10 cellular contexts compared by ENCODE assay signal in genomic region chr12:622420-622819, GRCh38. TPM values are rescaled to one million over a fixed set of nuclear protein-coding genes. Genes with fewer than 3 reads are reported as not detected.
DNase-seq lines count a peak whose midpoint lies in the region; ATAC-seq and TF ChIP-seq lines count a peak whose summit lies in the region.
"Had no signal": no experiment of that assay in that cellular context is flagged by ENCODE, and none has a peak within 500 bp of the region (broad histone marks: within the 10 kb centered on the region; RNA-seq: fewer than 3 reads in every experiment).

No MANE protein-coding gene starts in this region.

- H3K27me3 ChIP-seq in DND-41 (ENCODE audit: insufficient read depth, low read length, poor library complexity), result no peaks in the 10 kb centered on the region
- H3K27me3 ChIP-seq in HL-60 (ENCODE audit: insufficient read depth, poor library complexity, severe bottlenecking), result no peaks in the 10 kb centered on the region
- H3K27me3 ChIP-seq: hepatocyte had no signal

- no peaks in the 10 kb centered on the region for H3K9me3 ChIP-seq in DND-41 (ENCODE audit: insufficient read depth, low read length, severe bottlenecking)

- no peaks in the 10 kb centered on the region for H4K20me1 ChIP-seq in DND-41 (ENCODE audit: insufficient read depth, low read length)

- DNase-seq in DND-41, result no peak
- DNase-seq in HL-60 (ENCODE audit: low read depth in 1 of 2, low spot score in 1 of 2), result peak in 1 of 2 experiments; percentile 41
- DNase-seq in activated T-helper 2 cell treated with anti-CD3 and anti-CD28 coated beads, Interferon-gamma antibody, Interleukin-2, Interleukin-4, amounts not matched to agents 10 μg/mL and 5 μg/mL and 100 μg/mL, durations not matched to agents 14 hours and 24 hours and 36 hours (ENCODE audit: low spot score), result no peak
- DNase-seq in naive thymus-derived CD8-positive, alpha-beta T cell, result no peak
- DNase-seq in RPMI8226, result no peak
- no peak for DNase-seq in OCI-M2 (lab: John Stamatoyannopoulos, UW; ENCODE audit: unreplicated experiment)
- DNase-seq: NCI-H1694 treated with DMSO at 0.1 percent for 48 hours, SHP77 treated with DMSO at 0.1 percent for 48 hours had no signal

- no peaks in the 10 kb centered on the region for H3K9me3 Mint-ChIP-seq in activated T-helper 2 cell treated with anti-CD3 and anti-CD28 coated beads, Interferon-gamma antibody, Interleukin-2, Interleukin-4, amounts not matched to agents 10 μg/mL and 5 μg/mL and 100 μg/mL, durations not matched to agents 14 hours and 24 hours and 36 hours
- no peaks in the 10 kb centered on the region for H3K9me3 Mint-ChIP-seq in naive thymus-derived CD8-positive, alpha-beta T cell

- TF ChIP-seq CTCF in DND-41 (IDR thresholded peaks at IDR 0.05; ENCODE audit: borderline replicate concordance, extremely low read depth, low read length, poor library complexity, severe bottlenecking) (no peak), HL-60 (IDR thresholded peaks at IDR 0.05; ENCODE audit: insufficient read depth, low read length) (no peak)

- no peaks in the 10 kb centered on the region for H3K79me2 ChIP-seq in DND-41 (ENCODE audit: insufficient read depth, low read length)
- H3K79me2 ChIP-seq: hepatocyte had no signal

- no peak overlapping the region for H3K4me2 ChIP-seq in DND-41 (ENCODE audit: insufficient read depth, low read length)
- H3K4me2 ChIP-seq: hepatocyte had no signal

- POLR2A ChIA-PET in naive thymus-derived CD8-positive, alpha-beta T cell (lab: Charles Lee), result no interaction called here

- intact Hi-C loops in activated T-helper 2 cell treated with anti-CD3 and anti-CD28 coated beads, Interferon-gamma antibody, Interleukin-2, Interleukin-4, amounts not matched to agents 10 μg/mL and 5 μg/mL and 100 μg/mL, durations not matched to agents 14 hours and 24 hours and 36 hours (cut with micrococcal nuclease), result loop anchor here (1.0 kb wide), 1 partner anchor 8 kb away; no protein-coding TSS in a partner anchor

- no peak overlapping the region for H3K9ac ChIP-seq in DND-41 (ENCODE audit: low read depth, low read length)

- no peaks in the 10 kb centered on the region for H3K27me3 Mint-ChIP-seq in activated T-helper 2 cell treated with anti-CD3 and anti-CD28 coated beads, Interferon-gamma antibody, Interleukin-2, Interleukin-4, amounts not matched to agents 10 μg/mL and 5 μg/mL and 100 μg/mL, durations not matched to agents 14 hours and 24 hours and 36 hours (ENCODE audit: low read depth)
- no peaks in the 10 kb centered on the region for H3K27me3 Mint-ChIP-seq in naive thymus-derived CD8-positive, alpha-beta T cell

- H2AFZ ChIP-seq in DND-41 (ENCODE audit: low read depth, low read length), result no peak overlapping the region; the same call in 1 of the 2 replicates
- H2AFZ ChIP-seq: hepatocyte had no signal

- no peaks in the 10 kb centered on the region for H3K36me3 ChIP-seq in DND-41 (ENCODE audit: insufficient read depth, low read length)

- peak overlapping the region; percentile 55 for H3K4me3 Mint-ChIP-seq in activated T-helper 2 cell treated with anti-CD3 and anti-CD28 coated beads, Interferon-gamma antibody, Interleukin-2, Interleukin-4, amounts not matched to agents 10 μg/mL and 5 μg/mL and 100 μg/mL, durations not matched to agents 14 hours and 24 hours and 36 hours (ENCODE audit: low read depth)
- H3K4me3 Mint-ChIP-seq in naive thymus-derived CD8-positive, alpha-beta T cell, result peak overlapping the region in 6 of 10 donors; percentile 16 to 48 (median 26)

- peak overlapping the region; percentile 94 for H3K27ac Mint-ChIP-seq in activated T-helper 2 cell treated with anti-CD3 and anti-CD28 coated beads, Interferon-gamma antibody, Interleukin-2, Interleukin-4, amounts not matched to agents 10 μg/mL and 5 μg/mL and 100 μg/mL, durations not matched to agents 14 hours and 24 hours and 36 hours
- peak overlapping the region in 6 of 10 donors; percentile 8 to 72 (median 52) for H3K27ac Mint-ChIP-seq in naive thymus-derived CD8-positive, alpha-beta T cell

- H3K4me3 ChIP-seq in DND-41 (ENCODE audit: low read depth in 1 of 2, low read length in 2 of 2) (no peak overlapping the region), HL-60 (replicated peaks; ENCODE audit: insufficient read depth, low read length) (no peak overlapping the region)
- H3K4me3 ChIP-seq: hepatocyte had no signal

- no peaks in the 10 kb centered on the region for H3K36me3 Mint-ChIP-seq in activated T-helper 2 cell treated with anti-CD3 and anti-CD28 coated beads, Interferon-gamma antibody, Interleukin-2, Interleukin-4, amounts not matched to agents 10 μg/mL and 5 μg/mL and 100 μg/mL, durations not matched to agents 14 hours and 24 hours and 36 hours (ENCODE audit: low read depth)
- H3K36me3 Mint-ChIP-seq in naive thymus-derived CD8-positive, alpha-beta T cell, result no peaks in the 10 kb centered on the region

- ATAC-seq in DND-41 (ENCODE audit: insufficient read depth, low read depth) (0 out of 3 replicates have a peak, but pooled peaks have one; percentile 35), HG03469 (IDR thresholded peaks at IDR 0.05; ENCODE audit: unreplicated experiment) (no peak)
- ATAC-seq in naive thymus-derived CD8-positive, alpha-beta T cell, result peak in 1 of 2 donors; percentile 41

- H3K27ac ChIP-seq in DND-41 (ENCODE audit: low read length) (no peak overlapping the region), HL-60 (replicated peaks) (peak overlapping the region; percentile 1)
- H3K27ac ChIP-seq: hepatocyte had no signal

- peaks cover 36% of the 10 kb centered on the region for H3K4me1 Mint-ChIP-seq in activated T-helper 2 cell treated with anti-CD3 and anti-CD28 coated beads, Interferon-gamma antibody, Interleukin-2, Interleukin-4, amounts not matched to agents 10 μg/mL and 5 μg/mL and 100 μg/mL, durations not matched to agents 14 hours and 24 hours and 36 hours (ENCODE audit: low read depth)
- H3K4me1 Mint-ChIP-seq in naive thymus-derived CD8-positive, alpha-beta T cell, result peaks cover 17 to 47% (median 34%) of the 10 kb centered on the region in 4 donors

- H3K4me1 ChIP-seq in DND-41 (ENCODE audit: insufficient read depth, low read length), result peaks cover 5% of the 10 kb centered on the region

RNA-seq across cellular contexts. Expression of gene NINJ2, which starts 40.8 kb away (rescaled TPM):
- total RNA-seq in activated T-helper 2 cell treated with anti-CD3 and anti-CD28 coated beads, Interferon-gamma antibody, Interleukin-2, Interleukin-4, amounts not matched to agents 10 μg/mL and 5 μg/mL and 100 μg/mL, durations not matched to agents 14 hours and 24 hours and 36 hours, result 3.1 and 4.6 TPM in 2 replicates
- 1 to 10 TPM in 1 of 2 experiments, under 1 TPM in 1; 0.85 to 1.4 TPM for total RNA-seq in naive thymus-derived CD8-positive, alpha-beta T cell
- polyA plus RNA-seq in naive thymus-derived CD8-positive, alpha-beta T cell, result 1 to 10 TPM; 3.9 to 5.1 (median 4.0) TPM
